In genomic region chr12:54522213-54522612, GRCh38 we compare ENCODE assay signal across 20 cellular contexts. TPM values are rescaled to one million over a fixed set of nuclear protein-coding genes. Genes with fewer than 3 reads are reported as not detected.
A peak's percentile ranks its signal among the peaks of the same experiment; 100 is the strongest.
DNase-seq lines count a peak whose midpoint lies in the region; ATAC-seq and TF ChIP-seq lines count a peak whose summit lies in the region.
"Had no signal": no experiment of that assay in that cellular context is flagged by ENCODE, and none has a peak within 500 bp of the region (broad histone marks: within the 10 kb centered on the region; RNA-seq: fewer than 3 reads in every experiment).

No MANE protein-coding gene starts in this region.

- H3K4me3 Mint-ChIP-seq in MCF 10A (ENCODE audit: unreplicated experiment): no peak overlapping the region
- no peak overlapping the region for H3K4me3 Mint-ChIP-seq in mesothelial cell of epicardium

- peak; percentile 87 for ATAC-seq in stimulated activated naive CD8-positive, alpha-beta T cell treated with anti-CD3 and anti-CD28 coated beads, Interleukin-15, Interleukin-2, amounts not matched to agents 100 U/mL and 50 U/mL, for 24 hours
- ATAC-seq: gastrocnemius medialis had no signal

- TF ChIP-seq CTCF in MCF 10A (IDR thresholded peaks at IDR 0.05; ENCODE audit: unreplicated experiment) (no peak), breast epithelium (IDR thresholded peaks at IDR 0.05) (no peak), RWPE1 (conservative IDR thresholded peaks at IDR 0.05; ENCODE audit: low read depth) (no peak), thyroid gland (IDR thresholded peaks at IDR 0.05) (no peak), mesothelial cell of epicardium (IDR thresholded peaks at IDR 0.05; ENCODE audit: unreplicated experiment) (no peak)

- H3K36me3 Mint-ChIP-seq in MCF 10A (ENCODE audit: insufficient read depth, unreplicated experiment) (peaks cover 5% of the 10 kb centered on the region), mesothelial cell of epicardium (no peaks in the 10 kb centered on the region)

- DNase-seq in MCF 10A (ENCODE audit: unreplicated experiment) (peak; percentile 56), breast epithelium (ENCODE audit: low spot score in 2 of 2) (no peak), RWPE1 (ENCODE audit: low spot score) (peak; percentile 10), epithelial cell of prostate (ENCODE audit: low read depth, low spot score) (peak; percentile 34), thyroid gland (no peak), mesothelial cell of epicardium (ENCODE audit: low spot score in 2 of 2, unreplicated experiment in 2 of 2) (no peak), HuH-7.5 (ENCODE audit: low spot score) (no peak)
- DNase-seq in stimulated activated naive CD8-positive, alpha-beta T cell treated with anti-CD3 and anti-CD28 coated beads, Interleukin-15, Interleukin-2, amounts not matched to agents 100 U/mL and 50 U/mL, for 24 hours: no peak
- DNase-seq: AML-193, amniotic stem cell, Calu3, gastrocnemius medialis, left ventricle myocardium inferior, NCI-H187, NCI-H345, ovary had no signal

- H3K27ac Mint-ChIP-seq in MCF 10A (ENCODE audit: low read depth, unreplicated experiment) (no peak overlapping the region), mesothelial cell of epicardium (no peak overlapping the region)

- H3K4me1 Mint-ChIP-seq in MCF 10A (ENCODE audit: insufficient read depth, unreplicated experiment) (no peaks in the 10 kb centered on the region), mesothelial cell of epicardium (no peaks in the 10 kb centered on the region)

- no peaks in the 10 kb centered on the region for H3K9me3 Mint-ChIP-seq in MCF 10A (ENCODE audit: unreplicated experiment)
- no peaks in the 10 kb centered on the region for H3K9me3 Mint-ChIP-seq in mesothelial cell of epicardium

- H3K4me3 ChIP-seq in breast epithelium (no peak overlapping the region), thyroid gland (replicated peaks in 1 of 3) (no peak overlapping the region)
- H3K4me3 ChIP-seq: gastrocnemius medialis, left ventricle myocardium inferior, ovary, tibial nerve had no signal

- H3K4me1 ChIP-seq in breast epithelium (no peaks in the 10 kb centered on the region), thyroid gland (no peaks in the 10 kb centered on the region)
- H3K4me1 ChIP-seq: gastrocnemius medialis, left ventricle myocardium inferior, tibial nerve had no signal

- H3K27me3 Mint-ChIP-seq in MCF 10A (ENCODE audit: insufficient read depth, unreplicated experiment) (peaks cover 82% of the 10 kb centered on the region), mesothelial cell of epicardium (ENCODE audit: low read depth) (peaks cover 74% of the 10 kb centered on the region)

- intact Hi-C loops in MCF 10A (cut with micrococcal nuclease): no loop called here
- intact Hi-C loops in breast epithelium (cut with DNase I; ENCODE audit: low total_unique reads): no loop called here
- intact Hi-C loops in thyroid gland (cut with DNase I): no loop called here

- 84 to 90% methylated on average over 3 of the region's 3 CpGs for WGBS in thyroid gland, 2 donors

- POLR2A ChIA-PET in MCF 10A (lab: Yijun Ruan, JAX): no interaction called here
- POLR2A ChIA-PET in RWPE1 (lab: Yijun Ruan, JAX; ENCODE audit: low non-redundant PET): no interaction called here

- TF ChIP-seq POLR2A in breast epithelium (IDR thresholded peaks at IDR 0.05) (no peak), thyroid gland (IDR thresholded peaks at IDR 0.05) (no peak)

- CTCF ChIA-PET in MCF 10A (lab: Yijun Ruan, JAX): no interaction called here
- CTCF ChIA-PET in RWPE1 (lab: Yijun Ruan, JAX): interaction anchor here (0.7 kb wide), 1 partner anchor 92 kb away, joined by 9 read pairs; no protein-coding TSS in a partner anchor

- H3K36me3 ChIP-seq in breast epithelium (no peaks in the 10 kb centered on the region), thyroid gland (no peaks in the 10 kb centered on the region)
- H3K36me3 ChIP-seq: gastrocnemius medialis, left ventricle myocardium inferior, ovary had no signal

- no peaks in the 10 kb centered on the region for H3K9me3 ChIP-seq in breast epithelium
- H3K9me3 ChIP-seq in thyroid gland: no peaks in the 10 kb centered on the region
- H3K9me3 ChIP-seq: gastrocnemius medialis, left ventricle myocardium inferior, ovary, tibial nerve had no signal

- H3K27me3 ChIP-seq in breast epithelium (no peaks in the 10 kb centered on the region), thyroid gland (no peaks in the 10 kb centered on the region)
- H3K27me3 ChIP-seq: gastrocnemius medialis, ovary had no signal

- H3K27ac ChIP-seq in breast epithelium (no peak overlapping the region), RWPE1 (no peak overlapping the region), epithelial cell of prostate (no peak overlapping the region), thyroid gland (no peak overlapping the region)
- H3K27ac ChIP-seq: gastrocnemius medialis, left ventricle myocardium inferior, ovary, tibial nerve had no signal

- BruUV-seq in MCF 10A (replicated peaks; lab: Mats Ljungman, UMichigan): no TSS peak

RNA-seq across cellular contexts. Expression of gene NCKAP1L, which starts 24.7 kb away (rescaled TPM):
- total RNA-seq in MCF 10A (2022) (not detected in 2 replicates), breast epithelium (10 to 100 TPM; 12.5 to 40.5 (median 15.7) TPM), thyroid gland (10 to 100 TPM in 1 of 4 donors, 1 to 10 TPM in 3; 2.1 to 14.6 (median 7.9) TPM), mesothelial cell of epicardium (0.02 to 0.16 TPM (median 0.04 TPM) in 3 replicates)
- total RNA-seq: Calu3, chondrocyte, G401 had no signal

RNA-seq across cellular contexts. Expression of gene PDE1B, which starts 27.2 kb away (rescaled TPM):
- total RNA-seq in MCF 10A (2022): not detected in 2 replicates
- 10 to 100 TPM in 2 of 3 donors, 1 to 10 TPM in 1; 6.3 to 34.7 (median 13.8) TPM for total RNA-seq in breast epithelium
- 1 to 10 TPM; 4.1 to 7.5 (median 5.0) TPM for total RNA-seq in thyroid gland
- 0.70 to 0.89 TPM (median 0.78 TPM) in 3 replicates for total RNA-seq in mesothelial cell of epicardium
- total RNA-seq: Calu3, G401 had no signal

RNA-seq across cellular contexts. Expression of gene GTSF1, which starts 48.8 kb away (rescaled TPM):
- total RNA-seq in MCF 10A (2022): not detected in 2 replicates
- 1 to 10 TPM in 1 of 3 donors, under 1 TPM in 1, not detected in 1; 0.96 to 1.3 TPM for total RNA-seq in breast epithelium
- total RNA-seq in thyroid gland: 1 to 10 TPM in 1 of 4 donors, not detected in 3; 1.3 TPM
- total RNA-seq in mesothelial cell of epicardium: not detected in 3 replicates
- total RNA-seq: chondrocyte, G401, gastrocnemius medialis, left ventricle myocardium inferior, skeletal muscle tissue had no signal

Comparison
In these comparisons a context has a peak if more than half of its experiments do, and no peak if none do; other contexts are left out.
1. DNase-seq: peak in MCF 10A (single experiment), RWPE1 (single experiment) and epithelial cell of prostate (single experiment); none in breast epithelium (0 of 2), stimulated activated naive CD8-positive, alpha-beta T cell treated with anti-CD3 and anti-CD28 coated beads, Interleukin-15, Interleukin-2, amounts not matched to agents 100 U/mL and 50 U/mL, for 24 hours (single experiment), thyroid gland (0 of 2), mesothelial cell of epicardium (0 of 2) and HuH-7.5 (single experiment).